In the genomic region with DNA sequence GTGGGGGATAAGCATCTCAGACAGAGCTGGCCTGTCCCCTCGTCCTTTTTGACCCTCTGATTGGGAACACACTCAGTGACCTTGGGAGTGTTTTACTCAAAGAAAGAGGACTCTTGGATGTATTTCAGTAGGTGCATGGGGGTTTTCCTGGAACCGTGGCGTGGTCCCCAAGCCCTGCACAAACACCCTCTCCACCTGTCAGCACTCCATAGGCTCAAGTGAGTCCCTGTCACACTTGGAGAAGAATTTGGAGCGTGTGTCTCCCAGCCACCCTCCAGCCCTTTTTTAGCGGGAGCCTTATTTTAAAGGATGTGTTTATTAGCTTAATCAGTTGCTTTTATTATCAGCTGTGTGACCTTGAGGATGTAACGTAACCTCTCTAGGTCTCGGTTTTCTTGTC, we compare ENCODE assay signal across 24 cellular contexts. TPM values are rescaled to one million over a fixed set of nuclear protein-coding genes. Genes with fewer than 3 reads are reported as not detected.
DNase-seq lines count a peak whose midpoint lies in the region; ATAC-seq, FAIRE-seq and TF ChIP-seq lines count a peak whose summit lies in the region.
"Had no signal": no experiment of that assay in that cellular context is flagged by ENCODE, and none has a peak within 500 bp of the region (broad histone marks: within the 10 kb centered on the region; RNA-seq: fewer than 3 reads in every experiment).

No MANE protein-coding gene starts in this region.

- no peak for DNase-seq in left ventricle myocardium superior
- no peak for DNase-seq in Right ventricle myocardium inferior (ENCODE audit: missing footprints)
- no peak for DNase-seq in H1 (ENCODE audit: low read depth in 1 of 2, low spot score in 2 of 2)
- DNase-seq in kidney = peak; percentile 12
- DNase-seq in trophoblast cell = no peak
- no peak for DNase-seq in CD4-positive, alpha-beta memory T cell
- no peak for DNase-seq in nephron progenitor cell
- DNase-seq: 8988T; ACHN; BE2C; C1 segment of cervical spinal cord; Caco-2; Calu3; CD4-positive, CD25-positive, alpha-beta regulatory T cell; CD8-positive, alpha-beta T cell; DMS79 treated with DMSO at 0.1 percent for 48 hours; GF-D8 had no signal

- H3K4me1 Mint-ChIP-seq in CD4-positive, alpha-beta memory T cell = no peaks in the 10 kb centered on the region
- H3K4me1 Mint-ChIP-seq in nephron progenitor cell = peaks cover 19% of the 10 kb centered on the region
- H3K4me1 Mint-ChIP-seq: CD14-positive monocyte; CD4-positive, CD25-positive, alpha-beta regulatory T cell had no signal

- H4K8ac ChIP-seq in H1 (ENCODE audit: extremely low read depth, insufficient read depth, low read length) = no peak overlapping the region
- no peak overlapping the region for H4K8ac ChIP-seq in trophoblast cell (ENCODE audit: low read depth, low read length)

- WGBS in H1 (ENCODE audit: extremely low coverage in 1 of 2, insufficient coverage in 1 of 2, insufficient read length in 1 of 2, insufficient replicate concordance in 2 of 2, low coverage in 1 of 2, low lambda C conversion rate in 2 of 2, missing lambda C conversion rate in 1 of 2), 2 experiments = 71% methylated on average over 7 of the region's 7 CpGs; no CpG with 5 or more reads in 1 of the 2 experiments
- WGBS in trophoblast cell (ENCODE audit: extremely low coverage, insufficient coverage, insufficient read length) = no CpG with 5 or more reads among the region's 7 CpGs

- no peak for TF ChIP-seq POLR2A in H1 (IDR thresholded peaks at IDR 0.05; ENCODE audit: control extremely low read depth in 1 of 2, low read depth in 2 of 2, low read length in 2 of 2)

- H4K5ac ChIP-seq in H1 (ENCODE audit: insufficient read length, low read depth, low read length) = no peak overlapping the region

- peaks cover 0 to 2% of the 10 kb centered on the region in 2 donors for H3K27me3 Mint-ChIP-seq in CD4-positive, alpha-beta memory T cell
- peaks cover 44% of the 10 kb centered on the region for H3K27me3 Mint-ChIP-seq in nephron progenitor cell (ENCODE audit: low read depth, poor library complexity)

- no peaks in the 10 kb centered on the region for H3K36me3 Mint-ChIP-seq in CD4-positive, alpha-beta memory T cell
- H3K36me3 Mint-ChIP-seq in nephron progenitor cell (ENCODE audit: low read depth) = no peaks in the 10 kb centered on the region
- H3K36me3 Mint-ChIP-seq: CD14-positive monocyte; CD4-positive, CD25-positive, alpha-beta regulatory T cell; CD8-positive, alpha-beta T cell had no signal

- no peak overlapping the region for H2BK15ac ChIP-seq in H1 (ENCODE audit: low read length)

- no peak for TF ChIP-seq EP300 in H1 (IDR thresholded peaks at IDR 0.05; ENCODE audit: borderline replicate concordance in 1 of 2, low read depth in 2 of 2, low read length in 2 of 2)

- H3K14ac ChIP-seq in H1 (ENCODE audit: insufficient read length) = no peak overlapping the region
- no peak overlapping the region for H3K14ac ChIP-seq in trophoblast cell (ENCODE audit: low read length)

- H3K4ac ChIP-seq in H1 (replicated peaks; ENCODE audit: insufficient read length, low read depth, low read length) = no peak overlapping the region
- H3K4ac ChIP-seq in trophoblast cell (ENCODE audit: low read depth, low read length) = no peak overlapping the region

- no peak for TF ChIP-seq RAD21 in H1 (IDR thresholded peaks at IDR 0.05 in 1 of 2, conservative IDR thresholded peaks at IDR 0.05 in 1 of 2; ENCODE audit: low read depth in 2 of 2, low read length in 2 of 2)

- H3K4me3 ChIP-seq in H1 (ENCODE audit: extremely low read depth in 1 of 4, insufficient read depth in 2 of 4, low read depth in 3 of 4, low read length in 4 of 4) (no peak overlapping the region), kidney (ENCODE audit: low read length in 2 of 2) (no peak overlapping the region), trophoblast cell (ENCODE audit: low read depth, low read length) (no peak overlapping the region)
- no peak overlapping the region for H3K4me3 ChIP-seq in CD4-positive, alpha-beta memory T cell (ENCODE audit: low read length in 2 of 2)
- H3K4me3 ChIP-seq: BLaER1 had no signal

- H3K79me2 ChIP-seq in H1 (ENCODE audit: control insufficient read depth in 1 of 2, insufficient read depth in 2 of 2, low read length in 2 of 2) = no peaks in the 10 kb centered on the region
- H3K79me2 ChIP-seq in trophoblast cell (ENCODE audit: control insufficient read depth, insufficient read depth, low read length, poor library complexity) = no peaks in the 10 kb centered on the region

- H3K27ac Mint-ChIP-seq in CD4-positive, alpha-beta memory T cell = no peak overlapping the region
- H3K27ac Mint-ChIP-seq in nephron progenitor cell = no peak overlapping the region
- H3K27ac Mint-ChIP-seq: CD4-positive, CD25-positive, alpha-beta regulatory T cell; CD8-positive, alpha-beta T cell had no signal

- H2BK20ac ChIP-seq in H1 (ENCODE audit: low read length) = no peak overlapping the region

- no peak overlapping the region for H4K91ac ChIP-seq in H1 (replicated peaks; ENCODE audit: insufficient read length, low read length)
- peak overlapping the region; percentile 13 for H4K91ac ChIP-seq in trophoblast cell (ENCODE audit: low read depth, low read length)

- H2AK5ac ChIP-seq in H1 (ENCODE audit: low read depth, low read length) (no peak overlapping the region), trophoblast cell (ENCODE audit: low read length) (peak overlapping the region; percentile 72)

- H4K20me1 ChIP-seq in H1 (replicated peaks in 1 of 2; ENCODE audit: control insufficient read depth in 1 of 2, insufficient read depth in 2 of 2, low read length in 2 of 2) = no peaks in the 10 kb centered on the region
- H4K20me1 ChIP-seq: BLaER1 had no signal

- H3K9ac ChIP-seq in H1 (replicated peaks in 1 of 4; ENCODE audit: extremely low read depth in 1 of 4, low read depth in 3 of 4, low read length in 3 of 4) = no peak overlapping the region
- no peak overlapping the region for H3K9ac ChIP-seq in kidney (ENCODE audit: low read length in 2 of 2)
- H3K9ac ChIP-seq in trophoblast cell (ENCODE audit: low read length) = no peak overlapping the region
- H3K9ac ChIP-seq: BLaER1 had no signal

- peaks cover 0 to 10% (median 2%) of the 10 kb centered on the region in 8 donors for H3K9me3 Mint-ChIP-seq in CD4-positive, alpha-beta memory T cell
- H3K9me3 Mint-ChIP-seq in nephron progenitor cell = no peaks in the 10 kb centered on the region
- H3K9me3 Mint-ChIP-seq: CD8-positive, alpha-beta T cell had no signal

- CTCF ChIA-PET in H1 (lab: Charles Lee; ENCODE audit: partially characterized antibody) = no interaction called here
- CTCF ChIA-PET in CD4-positive, alpha-beta memory T cell (lab: Charles Lee; ENCODE audit: partially characterized antibody) = no interaction called here

- H2AFZ ChIP-seq in H1 (ENCODE audit: low read length) (no peak overlapping the region), trophoblast cell (ENCODE audit: insufficient read depth, low read length, poor library complexity) (no peak overlapping the region)

- H2BK120ac ChIP-seq in H1 (replicated peaks; ENCODE audit: low read depth, low read length) (no peak overlapping the region), trophoblast cell (ENCODE audit: insufficient read depth, low read length, poor library complexity) (no peak overlapping the region)

- H3K9me3 ChIP-seq in H1 (ENCODE audit: insufficient read depth in 2 of 2, low read depth in 1 of 2, low read length in 1 of 2) (no peaks in the 10 kb centered on the region), kidney (ENCODE audit: control insufficient read depth in 1 of 2, low read length in 2 of 2) (no peaks in the 10 kb centered on the region), trophoblast cell (ENCODE audit: insufficient read depth, low read depth, low read length) (peaks cover 1% of the 10 kb centered on the region)
- H3K9me3 ChIP-seq in CD4-positive, alpha-beta memory T cell (ENCODE audit: control insufficient read depth in 1 of 2, low read length in 2 of 2) = no peaks in the 10 kb centered on the region
- H3K9me3 ChIP-seq: BE2C, BLaER1, Caco-2 had no signal

- no peak overlapping the region for H3K4me3 Mint-ChIP-seq in CD4-positive, alpha-beta memory T cell
- no peak overlapping the region for H3K4me3 Mint-ChIP-seq in nephron progenitor cell
- H3K4me3 Mint-ChIP-seq: CD14-positive monocyte; CD4-positive, CD25-positive, alpha-beta regulatory T cell; CD8-positive, alpha-beta T cell had no signal

- H3K4me2 ChIP-seq in H1 (ENCODE audit: insufficient read depth in 1 of 2, low read depth in 2 of 2, low read length in 2 of 2) = no peak overlapping the region
- H3K4me2 ChIP-seq in trophoblast cell (ENCODE audit: low read length) = no peak overlapping the region
- H3K4me2 ChIP-seq: BLaER1 had no signal

- H3K4me1 ChIP-seq in H1 (replicated peaks in 1 of 4; ENCODE audit: control insufficient read depth in 3 of 4, insufficient read depth in 4 of 4, low read length in 3 of 4) = no peaks in the 10 kb centered on the region
- no peaks in the 10 kb centered on the region for H3K4me1 ChIP-seq in kidney (ENCODE audit: control insufficient read depth in 1 of 2, insufficient read depth in 1 of 2, low read depth in 1 of 2, low read length in 2 of 2)
- peaks cover 2% of the 10 kb centered on the region in 2 experiments for H3K4me1 ChIP-seq in trophoblast cell (ENCODE audit: control insufficient read depth in 1 of 2, insufficient read depth in 2 of 2, low read length in 2 of 2)
- no peaks in the 10 kb centered on the region for H3K4me1 ChIP-seq in CD4-positive, alpha-beta memory T cell (ENCODE audit: insufficient read depth, low read length)
- H3K4me1 ChIP-seq: BLaER1 had no signal

- H3K27me3 ChIP-seq in H1 (replicated peaks in 1 of 4; ENCODE audit: control insufficient read depth in 3 of 4, extremely low read depth in 1 of 4, insufficient read depth in 3 of 4, low read length in 3 of 4) (no peaks in the 10 kb centered on the region), trophoblast cell (ENCODE audit: insufficient read depth, low read length) (no peaks in the 10 kb centered on the region)
- H3K27me3 ChIP-seq in CD4-positive, alpha-beta memory T cell (ENCODE audit: insufficient read depth, low read length) = no peaks in the 10 kb centered on the region
- H3K27me3 ChIP-seq: BE2C, BLaER1 had no signal

- H3K18ac ChIP-seq in H1 (ENCODE audit: extremely low read depth, low read length) (no peak overlapping the region), trophoblast cell (ENCODE audit: low read length) (no peak overlapping the region)

- no peaks in the 10 kb centered on the region for H3K79me1 ChIP-seq in H1 (ENCODE audit: low read depth, low read length)
- H3K79me1 ChIP-seq in trophoblast cell (ENCODE audit: low read length) = peaks cover 3% of the 10 kb centered on the region

- no peak overlapping the region for H3K56ac ChIP-seq in H1 (replicated peaks; ENCODE audit: insufficient read length, low read depth, low read length)

- no peak overlapping the region for H2BK5ac ChIP-seq in H1 (ENCODE audit: low read depth, low read length)
- no peak overlapping the region for H2BK5ac ChIP-seq in trophoblast cell (ENCODE audit: low read depth, low read length, poor library complexity)

- peak; percentile 61 for ATAC-seq in left ventricle myocardium superior
- ATAC-seq in Right ventricle myocardium inferior = no peak
- ATAC-seq: CD8-positive, alpha-beta T cell had no signal

- TF ChIP-seq CTCF in H1 (IDR thresholded peaks at IDR 0.05; ENCODE audit: control extremely low read depth in 1 of 3, insufficient read depth in 1 of 3, low read depth in 1 of 3, low read length in 3 of 3) = no peak
- TF ChIP-seq CTCF in kidney (IDR thresholded peaks at IDR 0.05; ENCODE audit: borderline replicate concordance, extremely low read depth, insufficient read depth) = no peak
- TF ChIP-seq CTCF in nephron progenitor cell (IDR thresholded peaks at IDR 0.05) = no peak

- POLR2A ChIA-PET in H1 (lab: Charles Lee; ENCODE audit: partially characterized antibody) = no interaction called here
- POLR2A ChIA-PET in CD4-positive, alpha-beta memory T cell (lab: Charles Lee; ENCODE audit: partially characterized antibody) = no interaction called here

- H3K23me2 ChIP-seq in H1 (ENCODE audit: low read depth, low read length) = no peaks in the 10 kb centered on the region

- H4K12ac ChIP-seq in trophoblast cell (ENCODE audit: low read depth, low read length) = no peak overlapping the region

- H3K27ac ChIP-seq in H1 (ENCODE audit: low read depth, low read length) (no peak overlapping the region), kidney (ENCODE audit: low read depth in 2 of 2, low read length in 2 of 2) (no peak overlapping the region), trophoblast cell (ENCODE audit: low read depth, low read length) (no peak overlapping the region)
- H3K27ac ChIP-seq in CD4-positive, alpha-beta memory T cell (ENCODE audit: low read depth, low read length) = no peak overlapping the region
- H3K27ac ChIP-seq: BLaER1 had no signal

- FAIRE-seq in H1 (lab: Jason Lieb, UNC) (no peak), kidney (lab: Jason Lieb, UNC) (no peak)
- FAIRE-seq: A204.1, D721Med, G401.6, GM12891, GM19239 had no signal

- no peak overlapping the region for H3K23ac ChIP-seq in H1 (ENCODE audit: insufficient read length)
- no peak overlapping the region for H3K23ac ChIP-seq in trophoblast cell (ENCODE audit: low read length)

- H2BK12ac ChIP-seq in H1 (ENCODE audit: low read depth, low read length) = 0 out of 2 replicates have a peak overlapping the region, but pooled peaks have one; percentile 39
- no peak overlapping the region for H2BK12ac ChIP-seq in trophoblast cell (ENCODE audit: low read length)

- no peaks in the 10 kb centered on the region for H3K36me3 ChIP-seq in H1 (ENCODE audit: control insufficient read depth in 2 of 4, insufficient read depth in 4 of 4, low read length in 3 of 4)
- H3K36me3 ChIP-seq in kidney (ENCODE audit: control insufficient read depth in 1 of 2, insufficient read depth in 2 of 2, low read length in 2 of 2) = no peaks in the 10 kb centered on the region
- H3K36me3 ChIP-seq in trophoblast cell (ENCODE audit: control insufficient read depth in 1 of 2, insufficient read depth in 2 of 2, low read length in 2 of 2) = no peaks in the 10 kb centered on the region
- H3K36me3 ChIP-seq in CD4-positive, alpha-beta memory T cell (ENCODE audit: insufficient read depth, low read length) = no peaks in the 10 kb centered on the region
- H3K36me3 ChIP-seq: BE2C, BLaER1 had no signal

- intact Hi-C loops in left ventricle myocardium superior (cut with micrococcal nuclease) = no loop called here
- intact Hi-C loops in Right ventricle myocardium inferior (cut with DNase I) = no loop called here
- intact Hi-C loops in kidney (cut with DNase I) = no loop called here
- intact Hi-C loops in CD4-positive, alpha-beta memory T cell (cut with micrococcal nuclease) = no loop called here

RNA-seq across cellular contexts. Expression of gene TBX3, which starts 37.3 kb away (rescaled TPM):
- total RNA-seq in left ventricle myocardium superior = 16.3 TPM
- total RNA-seq in Right ventricle myocardium inferior = 11.9 TPM
- total RNA-seq in H1 (2021; fragmentation: NEBNext Ultra II Directional; extraction: Animal tissue kit (Norgen Biotek cat#: 25700)) = 0.29 and 1.0 TPM in 2 replicates
- 0.09 TPM in 2 replicates for polyA plus RNA-seq in H1 (2011; rRNA removed)
- 0.09 TPM for polyA plus RNA-seq in H1 (2011; cell fraction: cytosol; rRNA removed)
- 0.20 TPM for polyA plus RNA-seq in H1 (2011; cell fraction: nucleus; rRNA removed)
- 0.12 to 0.38 TPM (median 0.24 TPM) in 4 replicates for polyA plus RNA-seq in H1 (2012, experiment 1 of 2)
- polyA plus RNA-seq in H1 (2012, experiment 2 of 2) = 0.18 TPM
- polyA plus RNA-seq in H1 (2013, experiment 1 of 2) = 0.30 TPM
- 0.13 TPM for polyA plus RNA-seq in H1 (2013, experiment 2 of 2)
- 0.09 TPM in 1 of 2 replicates, not detected in the other for polyA minus RNA-seq in H1 (2011; rRNA and poly(A)+ RNA removed)
- polyA minus RNA-seq in H1 (2011; cell fraction: cytosol; rRNA and poly(A)+ RNA removed) = 0.73 TPM
- 0.50 TPM for polyA minus RNA-seq in H1 (2011; cell fraction: nucleus; rRNA and poly(A)+ RNA removed)
- total RNA-seq in kidney = 18.0 TPM
- polyA plus RNA-seq in kidney (ENCODE audit: insufficient read depth, low read depth, low replicate concordance) = 10.5 TPM
- 292 and 302 TPM in 2 replicates for polyA plus RNA-seq in trophoblast cell (2013)
- not detected for total RNA-seq in CD4-positive, alpha-beta memory T cell
- not detected for polyA plus RNA-seq in CD4-positive, alpha-beta memory T cell
- total RNA-seq: CD4-positive, CD25-positive, alpha-beta regulatory T cell; CD8-positive, alpha-beta T cell had no signal
- polyA plus RNA-seq: CD4-positive, CD25-positive, alpha-beta regulatory T cell had no signal
